ENCODE assay signal across 14 cellular contexts in genomic region chr9:71624728-71625127, GRCh38.
"Had no signal": no experiment of that assay in that cellular context is flagged by ENCODE, and none has a peak within 500 bp of the region (broad histone marks: within the 10 kb centered on the region; RNA-seq: fewer than 3 reads in every experiment).

No MANE protein-coding gene starts in this region.

- DNase-seq: activated CD4-positive, alpha-beta T cell treated with anti-CD3 and anti-CD28 coated beads for 48 hours; activated effector memory CD4-positive, alpha-beta T cell treated with Interleukin-2 at 50 U/mL for 16 hours; activated T-cell treated with anti-CD3 and anti-CD28 coated beads, Interleukin-2, amount 50 U/mL, for 1 hour; amygdala; hypothalamus; kidney glomerular epithelial cell; stimulated activated CD4-positive, alpha-beta T cell treated with anti-CD3 and anti-CD28 coated beads, Interleukin-4, amount 100 ng/mL, for 1 hour; stimulated activated CD8-positive, alpha-beta memory T cell treated with anti-CD3 and anti-CD28 coated beads, Interleukin-4, amount 100 ng/mL, for 48 hours; stimulated activated naive CD8-positive, alpha-beta T cell treated with anti-CD3 and anti-CD28 coated beads, Interleukin-15, Interleukin-2, amounts not matched to agents 100 U/mL and 50 U/mL, for 24 hours; T-cell; WERI-Rb-1 had no signal

- H3K27ac ChIP-seq: breast epithelium, suprapubic skin, upper lobe of left lung, WERI-Rb-1 had no signal

- H3K4me1 ChIP-seq: breast epithelium, suprapubic skin had no signal

- H3K9me3 ChIP-seq: breast epithelium, suprapubic skin, upper lobe of left lung had no signal

- H3K4me3 ChIP-seq: breast epithelium, suprapubic skin, upper lobe of left lung had no signal

- H3K27me3 ChIP-seq: breast epithelium, suprapubic skin, upper lobe of left lung had no signal

- ATAC-seq: stimulated activated naive CD8-positive, alpha-beta T cell treated with anti-CD3 and anti-CD28 coated beads, Interleukin-15, Interleukin-2, amounts not matched to agents 100 U/mL and 50 U/mL, for 24 hours; T-cell had no signal

- H3K36me3 ChIP-seq: breast epithelium, suprapubic skin, upper lobe of left lung, WERI-Rb-1 had no signal
